9 cellular contexts compared by ENCODE assay signal in genomic region chr5:108642170-108642906, GRCh38.
DNase-seq lines count a peak whose midpoint lies in the region; ATAC-seq and TF ChIP-seq lines count a peak whose summit lies in the region.
"Had no signal": no experiment of that assay in that cellular context is flagged by ENCODE, and none has a peak within 500 bp of the region (broad histone marks: within the 10 kb centered on the region; RNA-seq: fewer than 3 reads in every experiment).

No MANE protein-coding gene starts in this region.

- peaks cover 3% of the 10 kb centered on the region for H3K9me3 Mint-ChIP-seq in Calu3 (ENCODE audit: low read depth, unreplicated experiment)
- no peaks in the 10 kb centered on the region for H3K9me3 Mint-ChIP-seq in stimulated activated effector memory CD8-positive, alpha-beta T cell treated with anti-CD3 and anti-CD28 coated beads, Interleukin-12 subunit alpha, Interleukin-12 subunit beta, amount 100 ng/mL, for 72 hours

- intact Hi-C loops in Calu3 (cut with micrococcal nuclease; ENCODE audit: unreplicated experiment) = loop anchor here (1.0 to 5.0 kb wide), 3 partner anchors 39 to 836 kb away; no protein-coding TSS in a partner anchor

- H3K27me3 ChIP-seq in effector memory CD4-positive, alpha-beta T cell (replicated peaks; ENCODE audit: control insufficient read depth, insufficient read depth, low read length, poor library complexity, severe bottlenecking) = no peaks in the 10 kb centered on the region

- no peaks in the 10 kb centered on the region for H3K27me3 Mint-ChIP-seq in Calu3 (ENCODE audit: unreplicated experiment)

- no peaks in the 10 kb centered on the region for H3K36me3 Mint-ChIP-seq in Calu3 (ENCODE audit: insufficient read depth, unreplicated experiment)
- no peaks in the 10 kb centered on the region for H3K36me3 Mint-ChIP-seq in stimulated activated effector memory CD8-positive, alpha-beta T cell treated with anti-CD3 and anti-CD28 coated beads, Interleukin-12 subunit alpha, Interleukin-12 subunit beta, amount 100 ng/mL, for 72 hours

- no peaks in the 10 kb centered on the region for H3K36me3 ChIP-seq in effector memory CD4-positive, alpha-beta T cell (ENCODE audit: control insufficient read depth, insufficient read depth, low read length)

- H3K4me3 Mint-ChIP-seq in Calu3 (ENCODE audit: low read depth, unreplicated experiment) = peak overlapping the region; percentile 31
- H3K4me3 Mint-ChIP-seq in stimulated activated effector memory CD8-positive, alpha-beta T cell treated with anti-CD3 and anti-CD28 coated beads, Interleukin-12 subunit alpha, Interleukin-12 subunit beta, amount 100 ng/mL, for 72 hours = peak overlapping the region; percentile 5

- peak overlapping the region; percentile 30 for H3K27ac Mint-ChIP-seq in Calu3 (ENCODE audit: unreplicated experiment)
- no peak overlapping the region for H3K27ac Mint-ChIP-seq in stimulated activated effector memory CD8-positive, alpha-beta T cell treated with anti-CD3 and anti-CD28 coated beads, Interleukin-12 subunit alpha, Interleukin-12 subunit beta, amount 100 ng/mL, for 72 hours

- H3K4me1 Mint-ChIP-seq in Calu3 (ENCODE audit: low read depth, unreplicated experiment) = peaks cover 17% of the 10 kb centered on the region
- H3K4me1 Mint-ChIP-seq in stimulated activated effector memory CD8-positive, alpha-beta T cell treated with anti-CD3 and anti-CD28 coated beads, Interleukin-12 subunit alpha, Interleukin-12 subunit beta, amount 100 ng/mL, for 72 hours = peaks cover 6% of the 10 kb centered on the region

- H3K27ac ChIP-seq in effector memory CD4-positive, alpha-beta T cell (ENCODE audit: insufficient read depth, low read length, poor library complexity, severe bottlenecking) = no peak overlapping the region
- H3K27ac ChIP-seq: epithelial cell of prostate had no signal

- TF ChIP-seq CTCF in Calu3 (IDR thresholded peaks at IDR 0.05; ENCODE audit: unreplicated experiment) = peak; percentile 93

- CTCF ChIA-PET in Calu3 (lab: Charles Lee) = interaction anchor here (0.5 to 1.3 kb wide), 10 partner anchors 10 to 825 kb away, joined by 3 to 12 read pairs (median 3); no protein-coding TSS in a partner anchor

- H3K4me3 ChIP-seq in effector memory CD4-positive, alpha-beta T cell (ENCODE audit: insufficient read depth, low read depth, low read length, poor library complexity, severe bottlenecking) = no peak overlapping the region

- ATAC-seq in GM19455 (IDR thresholded peaks at IDR 0.05; ENCODE audit: unreplicated experiment) = peak; percentile 100
- peak; percentile 98 for ATAC-seq in HG03469 (IDR thresholded peaks at IDR 0.05; ENCODE audit: unreplicated experiment)
- ATAC-seq in stimulated activated effector memory CD8-positive, alpha-beta T cell treated with anti-CD3 and anti-CD28 coated beads, Interleukin-12 subunit alpha, Interleukin-12 subunit beta, amount 100 ng/mL, for 72 hours = peak; percentile 85

- BruUV-seq in Calu3 (replicated peaks; lab: Mats Ljungman, UMichigan) = no TSS peak

- H3K9me3 ChIP-seq in effector memory CD4-positive, alpha-beta T cell (ENCODE audit: control insufficient read depth, low read length) = no peaks in the 10 kb centered on the region

- DNase-seq in Calu3 = peak; percentile 82
- DNase-seq in NCI-H82 (lab: John Stamatoyannopoulos, UW) = peak; percentile 83
- DNase-seq in activated CD4-positive, alpha-beta T cell treated with anti-CD3 and anti-CD28 coated beads, Interleukin-2, amount 50 U/mL, for 48 hours = peak; percentile 48 to 62
- peak in 2 of 3 donors; percentile 3 to 17 for DNase-seq in effector memory CD4-positive, alpha-beta T cell
- peak; percentile 65 for DNase-seq in midbrain (lab: John Stamatoyannopoulos, UW)
- peak; percentile 25 to 69 for DNase-seq in stimulated activated effector memory CD8-positive, alpha-beta T cell treated with anti-CD3 and anti-CD28 coated beads, Interleukin-12 subunit alpha, Interleukin-12 subunit beta, amount 100 ng/mL, for 72 hours (ENCODE audit: low spot score in 2 of 2)

- no peaks in the 10 kb centered on the region for H3K4me1 ChIP-seq in effector memory CD4-positive, alpha-beta T cell (ENCODE audit: control insufficient read depth, insufficient read depth, low read length, poor library complexity, severe bottlenecking)

Comparison
In these comparisons a context has a peak if more than half of its experiments do, and no peak if none do; other contexts are left out.
1. DNase-seq: peak in every context shown above with its lines; median percentile 83 in NCI-H82; 82 in Calu3; 65 in midbrain; 55 in activated CD4-positive, alpha-beta T cell treated with anti-CD3 and anti-CD28 coated beads, Interleukin-2, amount 50 U/mL, for 48 hours; 47 in stimulated activated effector memory CD8-positive, alpha-beta T cell treated with anti-CD3 and anti-CD28 coated beads, Interleukin-12 subunit alpha, Interleukin-12 subunit beta, amount 100 ng/mL, for 72 hours; 10 in effector memory CD4-positive, alpha-beta T cell.